ENCODE assay signal across 8 cellular contexts in genomic region chr4:85747871-85748491, GRCh38.
A peak's percentile ranks its signal among the peaks of the same experiment; 100 is the strongest.
DNase-seq lines count a peak whose midpoint lies in the region; ATAC-seq and TF ChIP-seq lines count a peak whose summit lies in the region.

No MANE protein-coding gene starts in this region.

- H3K9me3 ChIP-seq in neutrophil: no peaks in the 10 kb centered on the region

- ATAC-seq in GM18520 (IDR thresholded peaks at IDR 0.05; ENCODE audit: unreplicated experiment) (peak; percentile 75), HG02943 (IDR thresholded peaks at IDR 0.05; ENCODE audit: low read depth, unreplicated experiment) (peak; percentile 60), HG02970 (IDR thresholded peaks at IDR 0.05; ENCODE audit: low FRiP score, unreplicated experiment) (no peak)

- peak; percentile 91 for TF ChIP-seq CTCF in fibroblast of the aortic adventitia (IDR thresholded peaks at IDR 0.05; ENCODE audit: insufficient read depth, low read length)
- TF ChIP-seq CTCF in neutrophil (IDR thresholded peaks at IDR 0.05): peak; percentile 85

- no peak overlapping the region for H3K4me3 ChIP-seq in fibroblast of the aortic adventitia (ENCODE audit: low read depth, low read length)
- no peak overlapping the region for H3K4me3 ChIP-seq in neutrophil (ENCODE audit: low read depth in 1 of 2, low read length in 1 of 2)

- no peak overlapping the region for H3K27ac ChIP-seq in neutrophil

- peak; percentile 52 for DNase-seq in AG20443 (ENCODE audit: low spot score)
- DNase-seq in NCI-H146 treated with DMSO at 0.1 percent for 48 hours (lab: John Stamatoyannopoulos, UW; ENCODE audit: unreplicated experiment): peak; percentile 6
- peak; percentile 60 for DNase-seq in SKM-1 treated with dmso at 0.1 percent for 144 hours (lab: John Stamatoyannopoulos, UW; ENCODE audit: unreplicated experiment)
- peak; percentile 93 for DNase-seq in fibroblast of the aortic adventitia (ENCODE audit: low read depth)

- H3K4me1 ChIP-seq in neutrophil (ENCODE audit: control insufficient read depth in 1 of 2, insufficient read depth in 1 of 2, low read depth in 1 of 2, low read length in 1 of 2): peaks cover 11 to 19% of the 10 kb centered on the region in 2 experiments

- no peaks in the 10 kb centered on the region for H3K27me3 ChIP-seq in neutrophil

- H3K36me3 ChIP-seq in neutrophil: no peaks in the 10 kb centered on the region

Comparison
In these comparisons a context has a peak if more than half of its experiments do, and no peak if none do; other contexts are left out.
1. DNase-seq: peak in every context shown above with its lines; median percentile 93 in fibroblast of the aortic adventitia; 60 in SKM-1 treated with dmso at 0.1 percent for 144 hours; 52 in AG20443; 6 in NCI-H146 treated with DMSO at 0.1 percent for 48 hours.